25 cellular contexts compared by ENCODE assay signal in genomic region chr3:197419696-197420095, GRCh38.
"Had no signal": no experiment of that assay in that cellular context is flagged by ENCODE, and none has a peak within 500 bp of the region (broad histone marks: within the 10 kb centered on the region; RNA-seq: fewer than 3 reads in every experiment).

No MANE protein-coding gene starts in this region.

- H3K36me3 ChIP-seq: pancreas, prostate gland, spleen, suprapubic skin, thoracic aorta, tibial artery, upper lobe of right lung had no signal

- DNase-seq: glutamatergic neuron; hypothalamus; immature natural killer cell; kidney; midbrain; mucosa of descending colon; naive thymus-derived CD8-positive, alpha-beta T cell; nucleus accumbens; pancreas; retina; spleen; stimulated activated CD4-positive, alpha-beta T cell treated with anti-CD3 and anti-CD28 coated beads, Interleukin-4, amount 100 ng/mL, for 24 hours; stimulated activated naive CD4-positive, alpha-beta T cell; tibial artery; trophoblast cell had no signal

- ATAC-seq: left lobe of liver; mucosa of descending colon; naive thymus-derived CD8-positive, alpha-beta T cell; pancreas; stimulated activated effector memory CD8-positive, alpha-beta T cell treated with anti-CD3 and anti-CD28 coated beads, Interleukin-12 subunit alpha, Interleukin-12 subunit beta, amount 100 ng/mL, for 72 hours; upper lobe of right lung had no signal

- FAIRE-seq: islet of Langerhans, kidney, pancreas, urothelium cell line had no signal

- H3K27me3 ChIP-seq: pancreas, suprapubic skin, upper lobe of right lung had no signal

- H3K27ac ChIP-seq: pancreas, prostate gland, spleen, suprapubic skin, thoracic aorta, tibial artery, upper lobe of right lung had no signal

- H3K4me1 ChIP-seq: pancreas, prostate gland, spleen, upper lobe of right lung had no signal

- H3K9me3 ChIP-seq: mucosa of descending colon, pancreas, prostate gland, spleen, suprapubic skin, thoracic aorta, tibial artery, upper lobe of right lung had no signal

- H3K4me3 ChIP-seq: lung, mucosa of descending colon, pancreas, prostate gland, skin epidermis, spleen, suprapubic skin, thoracic aorta, tibial artery, upper lobe of right lung had no signal
